11 cellular contexts compared by ENCODE assay signal in the genomic region with DNA sequence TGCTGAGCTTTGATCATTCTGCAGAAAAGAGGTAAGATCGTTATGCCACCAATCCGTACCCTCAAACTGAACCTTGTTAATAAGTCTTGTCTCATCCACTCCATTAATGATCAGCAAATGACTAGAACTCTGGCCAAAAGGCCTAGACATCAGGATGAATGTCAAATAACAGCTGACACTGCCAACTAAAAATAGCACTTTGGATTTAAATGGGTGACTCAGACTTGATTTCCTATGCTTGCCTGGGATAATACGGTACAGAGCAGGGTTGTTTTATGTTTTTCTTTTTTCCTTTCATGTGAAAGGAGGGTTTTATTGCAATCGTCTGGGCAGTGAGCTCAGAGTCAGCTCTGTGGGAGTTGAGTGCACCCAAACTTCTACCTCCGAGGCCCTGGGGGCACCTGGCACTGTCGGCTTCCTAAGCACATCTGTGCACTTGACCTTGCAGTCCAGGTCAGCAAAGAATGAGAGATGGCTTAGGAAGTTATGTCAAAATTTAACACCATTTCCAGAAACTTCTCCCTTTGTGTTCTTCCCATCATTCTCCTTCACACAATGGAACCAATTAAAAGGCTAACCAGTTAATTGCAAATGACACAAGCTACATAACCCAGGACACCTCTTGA.
DNase-seq lines count a peak whose midpoint lies in the region; ATAC-seq and TF ChIP-seq lines count a peak whose summit lies in the region.
"Had no signal": no experiment of that assay in that cellular context is flagged by ENCODE, and none has a peak within 500 bp of the region (broad histone marks: within the 10 kb centered on the region; RNA-seq: fewer than 3 reads in every experiment).

No MANE protein-coding gene starts in this region.

- TF ChIP-seq CTCF in dorsolateral prefrontal cortex (IDR thresholded peaks at IDR 0.05 in 54 of 56, conservative IDR thresholded peaks at IDR 0.05 in 2 of 56; ENCODE audit: low read depth in 1 of 56, partially characterized antibody in 56 of 56) (no peak), uterus (IDR thresholded peaks at IDR 0.05) (no peak)

- H3K4me3 ChIP-seq in dorsolateral prefrontal cortex (peak overlapping the region in 1 of 59 donors; percentile 13), uterus (no peak overlapping the region)
- H3K4me3 ChIP-seq: colonic mucosa, K562 had no signal

- H3K36me3 ChIP-seq in uterus: no peaks in the 10 kb centered on the region
- H3K36me3 ChIP-seq: colonic mucosa had no signal

- intact Hi-C loops in Right ventricle myocardium inferior (cut with DNase I) (no loop called here), cardiac septum (cut with DNase I) (no loop called here), dorsolateral prefrontal cortex (cut with DNase I) (no loop called here), uterus (cut with DNase I; ENCODE audit: low total_unique reads) (no loop called here)

- no peaks in the 10 kb centered on the region for H3K4me1 ChIP-seq in uterus
- H3K4me1 ChIP-seq: colonic mucosa had no signal

- ATAC-seq in Right ventricle myocardium inferior: peak; percentile 39
- no peak for ATAC-seq in GM21360 (IDR thresholded peaks at IDR 0.05; ENCODE audit: unreplicated experiment)
- ATAC-seq in HG02885 (IDR thresholded peaks at IDR 0.05; ENCODE audit: poor library complexity, unreplicated experiment): no peak
- ATAC-seq: activated CD8-positive, alpha-beta T cell treated with anti-CD3 and anti-CD28 coated beads for 36 hours; K562 had no signal

- peak overlapping the region in 57 of 59 donors; percentile 3 to 89 (median 71) for H3K27ac ChIP-seq in dorsolateral prefrontal cortex
- H3K27ac ChIP-seq in uterus: peak overlapping the region; percentile 66 to 83
- H3K27ac ChIP-seq: colonic mucosa had no signal

- H3K9me3 ChIP-seq in uterus: no peaks in the 10 kb centered on the region
- H3K9me3 ChIP-seq: colonic mucosa had no signal

- DNase-seq in Right ventricle myocardium inferior (ENCODE audit: missing footprints): no peak
- DNase-seq in cardiac septum (ENCODE audit: low spot score): no peak
- no peak for DNase-seq in dorsolateral prefrontal cortex
- peak; percentile 73 for DNase-seq in left kidney (ENCODE audit: low read depth, low spot score)
- peak in 1 of 2 donors; percentile 21 for DNase-seq in uterus
- no peak for DNase-seq in NCI-H748 treated with DMSO at 0.1 percent for 48 hours (lab: John Stamatoyannopoulos, UW)
- DNase-seq: activated CD8-positive, alpha-beta T cell treated with anti-CD3 and anti-CD28 coated beads for 36 hours; colonic mucosa had no signal

- H3K27me3 ChIP-seq in dorsolateral prefrontal cortex (no peaks in the 10 kb centered on the region), uterus (no peaks in the 10 kb centered on the region)
- H3K27me3 ChIP-seq: colonic mucosa had no signal

- no peak for TF ChIP-seq POLR2A in uterus (IDR thresholded peaks at IDR 0.05)
